Comparison of ENCODE assay signal across 8 cellular contexts in the genomic region with DNA sequence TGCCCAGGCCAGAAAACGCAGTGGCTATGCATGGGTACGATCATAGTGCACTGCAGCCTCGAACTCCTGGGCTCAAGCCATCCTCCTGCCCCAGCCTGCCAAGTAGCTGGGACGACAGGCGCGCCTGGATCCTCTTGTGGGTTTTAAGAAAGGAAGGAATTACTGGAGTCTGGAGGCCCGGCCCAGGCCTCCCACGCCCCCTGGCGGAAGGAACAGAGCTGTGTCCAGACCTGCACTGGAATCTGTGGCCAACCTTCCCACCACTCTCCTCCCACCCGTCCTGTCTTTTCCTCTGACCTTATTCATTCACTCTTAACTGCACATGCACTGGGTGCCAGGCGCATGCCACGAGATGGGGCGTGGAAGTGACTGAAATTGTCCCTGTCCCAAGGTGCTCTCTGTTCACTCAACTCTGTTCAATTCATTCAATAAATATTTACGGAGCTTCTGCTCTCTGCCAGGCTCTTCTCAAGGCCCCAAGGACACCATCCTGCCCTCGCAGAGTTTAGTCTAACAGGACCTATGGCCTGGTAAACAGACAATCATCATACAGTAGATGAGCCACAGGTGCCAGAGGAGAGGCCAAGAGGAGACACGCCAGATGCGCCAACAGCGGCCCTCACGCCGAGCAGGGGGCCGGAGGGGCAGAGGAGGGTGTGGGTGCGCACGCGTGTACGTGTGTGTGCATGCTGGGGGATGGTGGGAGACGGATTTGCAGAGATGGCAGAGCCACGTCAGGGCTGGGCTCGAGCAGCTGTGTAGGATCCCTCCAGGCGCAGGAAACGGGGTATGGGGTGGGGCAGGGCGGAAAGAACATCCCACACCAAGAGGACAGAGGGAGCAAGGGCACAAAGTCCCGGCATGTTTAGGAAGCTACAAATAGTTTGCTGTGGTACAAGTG. TPM values are rescaled to one million over a fixed set of nuclear protein-coding genes. Genes with fewer than 3 reads are reported as not detected.
DNase-seq lines count a peak whose midpoint lies in the region; ATAC-seq, FAIRE-seq and TF ChIP-seq lines count a peak whose summit lies in the region.

No MANE protein-coding gene starts in this region.

- H3K36me3 Mint-ChIP-seq in activated CD4-positive, alpha-beta T cell treated with anti-CD3 and anti-CD28 coated beads, Interleukin-2, amount 10 ng/mL, durations not matched to agents 24 days and 14 days (ENCODE audit: low read depth) = no peaks in the 10 kb centered on the region

- peak; percentile 64 for ATAC-seq in HG02798 (IDR thresholded peaks at IDR 0.05; ENCODE audit: poor library complexity, unreplicated experiment)
- ATAC-seq in stimulated activated naive CD8-positive, alpha-beta T cell treated with anti-CD3 and anti-CD28 coated beads, Interleukin-15, Interleukin-2, amounts not matched to agents 100 U/mL and 50 U/mL, for 24 hours = peak; percentile 67
- ATAC-seq in GM19397 (IDR thresholded peaks at IDR 0.05; ENCODE audit: unreplicated experiment) = no peak

- no peak overlapping the region for H2BK15ac ChIP-seq in H1 (ENCODE audit: low read length)

- H3K36me3 ChIP-seq in H1 (ENCODE audit: control insufficient read depth in 2 of 4, insufficient read depth in 4 of 4, low read length in 3 of 4) = no peaks in the 10 kb centered on the region

- no peak overlapping the region for H3K4ac ChIP-seq in H1 (replicated peaks; ENCODE audit: insufficient read length, low read depth, low read length)

- H3K4me3 Mint-ChIP-seq in activated CD4-positive, alpha-beta T cell treated with anti-CD3 and anti-CD28 coated beads, Interleukin-2, amount 10 ng/mL, durations not matched to agents 24 days and 14 days = no peak overlapping the region

- no peaks in the 10 kb centered on the region for H3K9me3 Mint-ChIP-seq in activated CD4-positive, alpha-beta T cell treated with anti-CD3 and anti-CD28 coated beads, Interleukin-2, amount 10 ng/mL, durations not matched to agents 24 days and 14 days

- TF ChIP-seq EP300 in H1 (IDR thresholded peaks at IDR 0.05; ENCODE audit: borderline replicate concordance in 1 of 2, low read depth in 2 of 2, low read length in 2 of 2) = no peak

- intact Hi-C loops in activated CD4-positive, alpha-beta T cell treated with anti-CD3 and anti-CD28 coated beads, Interleukin-2, amount 10 ng/mL, durations not matched to agents 24 days and 14 days (cut with micrococcal nuclease) = loop anchor here (1.0 to 2.0 kb wide), 2 partner anchors 45 to 90 kb away; partner anchors contain the start of gene VDR

- DNase-seq in DMS 273 (lab: John Stamatoyannopoulos, UW; ENCODE audit: unreplicated experiment) = peak; percentile 85
- DNase-seq in NCI-H526 (lab: John Stamatoyannopoulos, UW) = peak; percentile 29 to 83
- DNase-seq in activated CD4-positive, alpha-beta T cell treated with anti-CD3 and anti-CD28 coated beads, Interleukin-2, amount 10 ng/mL, durations not matched to agents 24 days and 14 days = peak; percentile 86
- peak; percentile 61 to 87 for DNase-seq in H1 (ENCODE audit: low read depth in 1 of 2, low spot score in 2 of 2)
- peak; percentile 55 to 79 for DNase-seq in lung microvascular endothelial cell (ENCODE audit: low read depth in 2 of 2)
- peak; percentile 76 for DNase-seq in stimulated activated naive CD8-positive, alpha-beta T cell treated with anti-CD3 and anti-CD28 coated beads, Interleukin-15, Interleukin-2, amounts not matched to agents 100 U/mL and 50 U/mL, for 24 hours

- no peak overlapping the region for H3K23ac ChIP-seq in H1 (ENCODE audit: insufficient read length)

- H3K27ac Mint-ChIP-seq in activated CD4-positive, alpha-beta T cell treated with anti-CD3 and anti-CD28 coated beads, Interleukin-2, amount 10 ng/mL, durations not matched to agents 24 days and 14 days = peak overlapping the region; percentile 45

- H3K4me2 ChIP-seq in H1 (ENCODE audit: insufficient read depth in 1 of 2, low read depth in 2 of 2, low read length in 2 of 2) = no peak overlapping the region

- no peaks in the 10 kb centered on the region for H3K79me1 ChIP-seq in H1 (ENCODE audit: low read depth, low read length)

- H3K18ac ChIP-seq in H1 (ENCODE audit: extremely low read depth, low read length) = no peak overlapping the region

- H2BK5ac ChIP-seq in H1 (ENCODE audit: low read depth, low read length) = 0 out of 2 replicates have a peak overlapping the region, but pooled peaks have one; percentile 71

- TF ChIP-seq CTCF in H1 (IDR thresholded peaks at IDR 0.05; ENCODE audit: control extremely low read depth in 1 of 3, insufficient read depth in 1 of 3, low read depth in 1 of 3, low read length in 3 of 3) = peak in 2 of 3 experiments; percentile 92 to 93; a peak in 3 of 4 replicates

- no peaks in the 10 kb centered on the region for H3K79me2 ChIP-seq in H1 (ENCODE audit: control insufficient read depth in 1 of 2, insufficient read depth in 2 of 2, low read length in 2 of 2)

- H2BK20ac ChIP-seq in H1 (ENCODE audit: low read length) = no peak overlapping the region

- H2AK5ac ChIP-seq in H1 (ENCODE audit: low read depth, low read length) = no peak overlapping the region

- H2BK120ac ChIP-seq in H1 (replicated peaks; ENCODE audit: low read depth, low read length) = no peak overlapping the region

- CTCF ChIA-PET in H1 (lab: Charles Lee; ENCODE audit: partially characterized antibody) = interaction anchor here (0.6 to 8.1 kb wide), 41 partner anchors 9 to 654 kb away, joined by 3 to 82 read pairs (median 4); partner anchors contain the start of genes TMEM106C and VDR

- peaks cover 16% of the 10 kb centered on the region for H3K4me1 Mint-ChIP-seq in activated CD4-positive, alpha-beta T cell treated with anti-CD3 and anti-CD28 coated beads, Interleukin-2, amount 10 ng/mL, durations not matched to agents 24 days and 14 days

- no peak overlapping the region for H4K8ac ChIP-seq in H1 (ENCODE audit: extremely low read depth, insufficient read depth, low read length)

- no peak overlapping the region for H3K56ac ChIP-seq in H1 (replicated peaks; ENCODE audit: insufficient read length, low read depth, low read length)

- H3K4me3 ChIP-seq in H1 (ENCODE audit: extremely low read depth in 1 of 4, insufficient read depth in 2 of 4, low read depth in 3 of 4, low read length in 4 of 4) = no peak overlapping the region

- POLR2A ChIA-PET in H1 (lab: Charles Lee; ENCODE audit: partially characterized antibody) = interaction anchor here (1.7 kb wide), 1 partner anchor 44 kb away, joined by 8 read pairs; the partner anchor contains the start of gene VDR

- TF ChIP-seq RAD21 in H1 (IDR thresholded peaks at IDR 0.05 in 1 of 2, conservative IDR thresholded peaks at IDR 0.05 in 1 of 2; ENCODE audit: low read depth in 2 of 2, low read length in 2 of 2) = peak; percentile 78 to 85

- H3K9me3 ChIP-seq in H1 (ENCODE audit: insufficient read depth in 2 of 2, low read depth in 1 of 2, low read length in 1 of 2) = no peaks in the 10 kb centered on the region

- H2BK12ac ChIP-seq in H1 (ENCODE audit: low read depth, low read length) = no peak overlapping the region

- H2AFZ ChIP-seq in H1 (ENCODE audit: low read length) = no peak overlapping the region

- no peak overlapping the region for H3K27ac ChIP-seq in H1 (ENCODE audit: low read depth, low read length)

- H3K4me1 ChIP-seq in H1 (replicated peaks in 1 of 4; ENCODE audit: control insufficient read depth in 3 of 4, insufficient read depth in 4 of 4, low read length in 3 of 4) = no peaks in the 10 kb centered on the region; a peak in 2 of 7 replicates

- no peak overlapping the region for H3K9ac ChIP-seq in H1 (replicated peaks in 1 of 4; ENCODE audit: extremely low read depth in 1 of 4, low read depth in 3 of 4, low read length in 3 of 4)

- FAIRE-seq in H1 (lab: Jason Lieb, UNC) = no peak

- H3K14ac ChIP-seq in H1 (ENCODE audit: insufficient read length) = no peak overlapping the region

- H4K5ac ChIP-seq in H1 (ENCODE audit: insufficient read length, low read depth, low read length) = no peak overlapping the region

- H3K23me2 ChIP-seq in H1 (ENCODE audit: low read depth, low read length) = peaks cover 1% of the 10 kb centered on the region; the same call in 1 of the 2 replicates

- no peak for TF ChIP-seq POLR2A in H1 (IDR thresholded peaks at IDR 0.05; ENCODE audit: control extremely low read depth in 1 of 2, low read depth in 2 of 2, low read length in 2 of 2)

- peaks cover 10% of the 10 kb centered on the region for H3K27me3 Mint-ChIP-seq in activated CD4-positive, alpha-beta T cell treated with anti-CD3 and anti-CD28 coated beads, Interleukin-2, amount 10 ng/mL, durations not matched to agents 24 days and 14 days

- H3K27me3 ChIP-seq in H1 (replicated peaks in 1 of 4; ENCODE audit: control insufficient read depth in 3 of 4, extremely low read depth in 1 of 4, insufficient read depth in 3 of 4, low read length in 3 of 4) = no peaks in the 10 kb centered on the region; a peak in 1 of 7 replicates

- peak overlapping the region; percentile 20 for H4K91ac ChIP-seq in H1 (replicated peaks; ENCODE audit: insufficient read length, low read length)

- H4K20me1 ChIP-seq in H1 (replicated peaks in 1 of 2; ENCODE audit: control insufficient read depth in 1 of 2, insufficient read depth in 2 of 2, low read length in 2 of 2) = peaks cover 0 to 1% of the 10 kb centered on the region in 2 experiments

- WGBS in H1 (ENCODE audit: extremely low coverage in 1 of 2, insufficient coverage in 1 of 2, insufficient read length in 1 of 2, insufficient replicate concordance in 2 of 2, low coverage in 1 of 2, low lambda C conversion rate in 2 of 2, missing lambda C conversion rate in 1 of 2), 2 experiments = 60% methylated on average over 32 of the region's 32 CpGs; no CpG with 5 or more reads in 1 of the 2 experiments

RNA-seq across cellular contexts. Expression of gene TMEM106C, which starts 13.7 kb away (rescaled TPM):
- total RNA-seq in activated CD4-positive, alpha-beta T cell treated with anti-CD3 and anti-CD28 coated beads, Interleukin-2, amount 10 ng/mL, durations not matched to agents 24 days and 14 days = 155 and 162 TPM in 2 replicates
- 36.6 and 37.0 TPM in 2 replicates for total RNA-seq in H1 (2021; fragmentation: NEBNext Ultra II Directional; extraction: Animal tissue kit (Norgen Biotek cat#: 25700))
- 35.7 and 45.3 TPM in 2 replicates for polyA plus RNA-seq in H1 (2011; rRNA removed)
- 50.0 TPM for polyA plus RNA-seq in H1 (2011; cell fraction: cytosol; rRNA removed)
- 47.3 TPM for polyA plus RNA-seq in H1 (2011; cell fraction: nucleus; rRNA removed)
- polyA plus RNA-seq in H1 (2012, experiment 1 of 2) = 30.0 to 40.7 TPM (median 38.1 TPM) in 4 replicates
- polyA plus RNA-seq in H1 (2012, experiment 2 of 2) = 22.3 TPM
- polyA plus RNA-seq in H1 (2013, experiment 1 of 2) = 29.9 TPM
- 32.5 TPM for polyA plus RNA-seq in H1 (2013, experiment 2 of 2)
- polyA minus RNA-seq in H1 (2011; rRNA and poly(A)+ RNA removed) = 64.9 and 98.9 TPM in 2 replicates
- polyA minus RNA-seq in H1 (2011; cell fraction: cytosol; rRNA and poly(A)+ RNA removed) = 23.5 TPM
- polyA minus RNA-seq in H1 (2011; cell fraction: nucleus; rRNA and poly(A)+ RNA removed) = 34.8 TPM
- total RNA-seq in lung microvascular endothelial cell = 36.1 and 49.5 TPM in 2 replicates

RNA-seq across cellular contexts. Expression of gene VDR, which starts 44.9 kb away (rescaled TPM):
- 267 and 277 TPM in 2 replicates for total RNA-seq in activated CD4-positive, alpha-beta T cell treated with anti-CD3 and anti-CD28 coated beads, Interleukin-2, amount 10 ng/mL, durations not matched to agents 24 days and 14 days
- 0.34 and 0.65 TPM in 2 replicates for total RNA-seq in H1 (2021; fragmentation: NEBNext Ultra II Directional; extraction: Animal tissue kit (Norgen Biotek cat#: 25700))
- polyA plus RNA-seq in H1 (2011; rRNA removed) = 0.44 and 0.58 TPM in 2 replicates
- 0.23 TPM for polyA plus RNA-seq in H1 (2011; cell fraction: cytosol; rRNA removed)
- 0.33 TPM for polyA plus RNA-seq in H1 (2011; cell fraction: nucleus; rRNA removed)
- polyA plus RNA-seq in H1 (2012, experiment 1 of 2) = 0.14 to 0.27 TPM (median 0.23 TPM) in 4 replicates
- polyA plus RNA-seq in H1 (2012, experiment 2 of 2) = 0.08 TPM
- 0.28 TPM for polyA plus RNA-seq in H1 (2013, experiment 1 of 2)
- 0.24 TPM for polyA plus RNA-seq in H1 (2013, experiment 2 of 2)
- 0.66 and 0.83 TPM in 2 replicates for polyA minus RNA-seq in H1 (2011; rRNA and poly(A)+ RNA removed)
- 0.44 TPM for polyA minus RNA-seq in H1 (2011; cell fraction: cytosol; rRNA and poly(A)+ RNA removed)
- polyA minus RNA-seq in H1 (2011; cell fraction: nucleus; rRNA and poly(A)+ RNA removed) = 0.60 TPM
- total RNA-seq in lung microvascular endothelial cell = not detected in 2 replicates

RNA-seq across cellular contexts. Expression of gene COL2A1, which starts 54.6 kb away (rescaled TPM):
- total RNA-seq in activated CD4-positive, alpha-beta T cell treated with anti-CD3 and anti-CD28 coated beads, Interleukin-2, amount 10 ng/mL, durations not matched to agents 24 days and 14 days = 0.07 TPM in 1 of 2 replicates, not detected in the other
- 11.7 and 14.6 TPM in 2 replicates for total RNA-seq in H1 (2021; fragmentation: NEBNext Ultra II Directional; extraction: Animal tissue kit (Norgen Biotek cat#: 25700))
- 4.2 and 8.8 TPM in 2 replicates for polyA plus RNA-seq in H1 (2011; rRNA removed)
- polyA plus RNA-seq in H1 (2011; cell fraction: cytosol; rRNA removed) = 6.4 TPM
- 34.3 TPM for polyA plus RNA-seq in H1 (2011; cell fraction: nucleus; rRNA removed)
- 7.3 to 9.9 TPM (median 8.3 TPM) in 4 replicates for polyA plus RNA-seq in H1 (2012, experiment 1 of 2)
- polyA plus RNA-seq in H1 (2012, experiment 2 of 2) = 8.6 TPM
- 10.3 TPM for polyA plus RNA-seq in H1 (2013, experiment 1 of 2)
- 8.7 TPM for polyA plus RNA-seq in H1 (2013, experiment 2 of 2)
- polyA minus RNA-seq in H1 (2011; rRNA and poly(A)+ RNA removed) = 2.9 and 5.7 TPM in 2 replicates
- 7.3 TPM for polyA minus RNA-seq in H1 (2011; cell fraction: cytosol; rRNA and poly(A)+ RNA removed)
- 7.9 TPM for polyA minus RNA-seq in H1 (2011; cell fraction: nucleus; rRNA and poly(A)+ RNA removed)
- total RNA-seq in lung microvascular endothelial cell = not detected in 2 replicates

Comparison
In these comparisons a context has a peak if more than half of its experiments do, and no peak if none do; other contexts are left out.
1. RNA of gene VDR, which starts 44.9 kb away (total RNA-seq): 267 to 277 TPM in activated CD4-positive, alpha-beta T cell treated with anti-CD3 and anti-CD28 coated beads, Interleukin-2, amount 10 ng/mL, durations not matched to agents 24 days and 14 days; 0.34 to 0.65 TPM in H1 and not detected in lung microvascular endothelial cell; every median in the first group is over 100 times any median in the second.
2. RNA of gene COL2A1, which starts 54.6 kb away (total RNA-seq): 11.7 to 14.6 TPM in H1; 0.07 TPM in activated CD4-positive, alpha-beta T cell treated with anti-CD3 and anti-CD28 coated beads, Interleukin-2, amount 10 ng/mL, durations not matched to agents 24 days and 14 days and not detected in lung microvascular endothelial cell; every median in the first group is over 10 times any median in the second.
3. Peak in every context shown above with its lines, with median percentiles within 50 percentile points of each other: DNase-seq.